In the genomic region with DNA sequence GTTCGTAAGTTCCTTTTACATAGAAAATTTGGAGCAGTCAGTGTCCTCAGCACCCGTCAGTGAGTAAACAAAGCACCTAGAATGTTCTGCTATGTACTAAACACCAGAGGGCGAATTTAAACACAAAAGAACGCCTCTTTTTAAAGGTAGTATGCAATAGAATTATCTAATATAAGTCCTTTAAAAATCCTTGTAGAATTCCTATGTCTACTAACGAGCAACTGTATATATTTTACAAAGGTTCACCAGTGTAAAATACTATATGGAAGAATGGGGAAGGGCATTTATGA, we compare ENCODE assay signal across 9 cellular contexts. TPM values are rescaled to one million over a fixed set of nuclear protein-coding genes. Genes with fewer than 3 reads are reported as not detected.
DNase-seq lines count a peak whose midpoint lies in the region; ATAC-seq and TF ChIP-seq lines count a peak whose summit lies in the region.
"Had no signal": no experiment of that assay in that cellular context is flagged by ENCODE, and none has a peak within 500 bp of the region (broad histone marks: within the 10 kb centered on the region; RNA-seq: fewer than 3 reads in every experiment).

No MANE protein-coding gene starts in this region.

- no peak overlapping the region for H2BK120ac ChIP-seq in mesenchymal stem cell (ENCODE audit: low read depth, low read length)

- no peak overlapping the region for H3K23ac ChIP-seq in mesenchymal stem cell (ENCODE audit: low read length in 2 of 2)

- H3K79me2 ChIP-seq in DOHH2 (ENCODE audit: control insufficient read depth, low read length) (no peaks in the 10 kb centered on the region), mammary epithelial cell (ENCODE audit: insufficient read depth, low read length) (no peaks in the 10 kb centered on the region)
- H3K79me2 ChIP-seq: parathyroid adenoma had no signal

- no peaks in the 10 kb centered on the region for H3F3A ChIP-seq in DOHH2 (ENCODE audit: control insufficient read depth, insufficient read depth)

- no peaks in the 10 kb centered on the region for H3K27me3 ChIP-seq in DOHH2 (ENCODE audit: control insufficient read depth, low read length)
- H3K27me3 ChIP-seq in MG63 = no peaks in the 10 kb centered on the region
- H3K27me3 ChIP-seq in mammary epithelial cell (ENCODE audit: insufficient read depth, low read length) = no peaks in the 10 kb centered on the region
- no peaks in the 10 kb centered on the region for H3K27me3 ChIP-seq in mesenchymal stem cell (ENCODE audit: control insufficient read depth in 1 of 2, insufficient read depth in 1 of 2, low read length in 2 of 2)

- H4K20me1 ChIP-seq in DOHH2 (ENCODE audit: control insufficient read depth, insufficient read depth, low read depth, low read length) (no peaks in the 10 kb centered on the region), mammary epithelial cell (ENCODE audit: insufficient read depth, low read length) (no peaks in the 10 kb centered on the region)

- H3K4ac ChIP-seq in mesenchymal stem cell (ENCODE audit: low read depth in 1 of 2, low read length in 2 of 2) = no peak overlapping the region

- H2AFZ ChIP-seq in mammary epithelial cell (ENCODE audit: low read depth, low read length) = no peak overlapping the region
- no peak overlapping the region for H2AFZ ChIP-seq in mesenchymal stem cell (ENCODE audit: low read depth, low read length)
- H2AFZ ChIP-seq: parathyroid adenoma had no signal

- H3K9me2 ChIP-seq in DOHH2 (replicated peaks; ENCODE audit: control insufficient read depth, low read length) = no peaks in the 10 kb centered on the region

- CTCF ChIA-PET in mammary epithelial cell (lab: Charles Lee; ENCODE audit: low non-redundant PET) = no interaction called here

- H3K4me3 ChIP-seq in DOHH2 (ENCODE audit: low read length) (peak overlapping the region; percentile 69), MG63 (peak overlapping the region; percentile 35), mammary epithelial cell (replicated peaks in 1 of 3; ENCODE audit: insufficient read depth in 1 of 3, low read depth in 2 of 3, low read length in 3 of 3) (no peak overlapping the region), mesenchymal stem cell (ENCODE audit: insufficient read depth in 1 of 2, low read depth in 1 of 2, low read length in 2 of 2) (peak overlapping the region in 1 of 2 experiments; percentile 73)

- no peak overlapping the region for H2AK5ac ChIP-seq in mesenchymal stem cell (ENCODE audit: low read length, severe bottlenecking)

- no peak overlapping the region for H3K18ac ChIP-seq in mesenchymal stem cell (ENCODE audit: low read depth in 1 of 2, low read length in 2 of 2)

- H3K9ac ChIP-seq in mammary epithelial cell (ENCODE audit: insufficient read depth, low read length) (no peak overlapping the region), mesenchymal stem cell (ENCODE audit: low read length) (peak overlapping the region; percentile 29)
- H3K9ac ChIP-seq: parathyroid adenoma had no signal

- dilution Hi-C loops in mammary epithelial cell (cut with HindIII; ENCODE audit: low sequenced_read_pairs) = no loop called here

- DNase-seq in MG63 (no peak), mammary epithelial cell (peak; percentile 5), mesenchymal stem cell (no peak), cerebellar nuclear complex (lab: John Stamatoyannopoulos, UW) (no peak)
- DNase-seq in stimulated activated CD4-positive, alpha-beta T cell treated with anti-CD3 and anti-CD28 coated beads, Interleukin-4, amount 100 ng/mL, for 24 hours = no peak
- no peak for DNase-seq in stimulated activated CD4-positive, alpha-beta T cell treated with anti-CD3 and anti-CD28 coated beads, Interleukin-4, amount 100 ng/mL, for 4 hours

- peak overlapping the region; percentile 58 for H3K4me2 ChIP-seq in DOHH2 (ENCODE audit: low read length)
- H3K4me2 ChIP-seq in mammary epithelial cell (ENCODE audit: insufficient read depth, low read depth, low read length) = no peak overlapping the region
- H3K4me2 ChIP-seq in mesenchymal stem cell (ENCODE audit: low read length, poor library complexity, severe bottlenecking) = peak overlapping the region; percentile 74

- H3K27ac ChIP-seq in DOHH2 (ENCODE audit: low read depth, low read length) (no peak overlapping the region), mammary epithelial cell (ENCODE audit: insufficient read depth, low read depth, low read length) (no peak overlapping the region), mesenchymal stem cell (ENCODE audit: low read length, poor library complexity, severe bottlenecking) (no peak overlapping the region)
- H3K27ac ChIP-seq: parathyroid adenoma had no signal

- H2BK12ac ChIP-seq in mesenchymal stem cell (ENCODE audit: low read length in 2 of 2) = no peak overlapping the region

- H3K79me1 ChIP-seq in mesenchymal stem cell (replicated peaks; ENCODE audit: low read length, poor library complexity, severe bottlenecking) = no peaks in the 10 kb centered on the region

- H3K36me3 ChIP-seq in DOHH2 (ENCODE audit: control insufficient read depth, low read length) = no peaks in the 10 kb centered on the region
- H3K36me3 ChIP-seq in MG63 = no peaks in the 10 kb centered on the region
- H3K36me3 ChIP-seq in mammary epithelial cell (ENCODE audit: insufficient read depth, low read length) = no peaks in the 10 kb centered on the region
- no peaks in the 10 kb centered on the region for H3K36me3 ChIP-seq in mesenchymal stem cell (ENCODE audit: control insufficient read depth in 1 of 2, insufficient read depth in 2 of 2, low read depth in 1 of 2, low read length in 2 of 2)

- no peaks in the 10 kb centered on the region for H3K9me3 ChIP-seq in DOHH2 (ENCODE audit: control insufficient read depth, insufficient read depth, low read length)
- no peaks in the 10 kb centered on the region for H3K9me3 ChIP-seq in MG63
- no peaks in the 10 kb centered on the region for H3K9me3 ChIP-seq in mammary epithelial cell (replicated peaks; ENCODE audit: insufficient read depth, low read length)
- no peaks in the 10 kb centered on the region for H3K9me3 ChIP-seq in mesenchymal stem cell (ENCODE audit: control insufficient read depth, low read length)

- TF ChIP-seq CTCF in DOHH2 (IDR thresholded peaks at IDR 0.05; ENCODE audit: low read depth, low read length, poor library complexity, severe bottlenecking) (no peak), mammary epithelial cell (conservative IDR thresholded peaks at IDR 0.05 in 1 of 2, IDR thresholded peaks at IDR 0.05 in 1 of 2; ENCODE audit: extremely low read depth in 1 of 2, insufficient read depth in 1 of 2, low read depth in 1 of 2, low read length in 2 of 2) (no peak)

- no peak overlapping the region for H4K8ac ChIP-seq in mesenchymal stem cell (ENCODE audit: low read length)

- H3K4me1 ChIP-seq in DOHH2 (ENCODE audit: control insufficient read depth, low read length) = peaks cover 6% of the 10 kb centered on the region
- H3K4me1 ChIP-seq in mammary epithelial cell (ENCODE audit: insufficient read depth, low read length) = no peaks in the 10 kb centered on the region
- no peaks in the 10 kb centered on the region for H3K4me1 ChIP-seq in mesenchymal stem cell (ENCODE audit: control insufficient read depth, insufficient read depth, low read depth, low read length)
- H3K4me1 ChIP-seq: parathyroid adenoma had no signal

- no peak overlapping the region for H2BK5ac ChIP-seq in mesenchymal stem cell (ENCODE audit: low read depth, low read length, poor library complexity, severe bottlenecking)

- ATAC-seq in GM21717 (IDR thresholded peaks at IDR 0.05; ENCODE audit: unreplicated experiment) = peak; percentile 57

- no peak overlapping the region for H4K91ac ChIP-seq in mesenchymal stem cell (ENCODE audit: low read length)

- intact Hi-C loops in mammary epithelial cell (cut with micrococcal nuclease) = no loop called here

- H2BK15ac ChIP-seq in mesenchymal stem cell (ENCODE audit: low read depth, poor library complexity, severe bottlenecking) = no peak overlapping the region

- 81% methylated on average over 5 of the region's 5 CpGs for WGBS in mammary epithelial cell (ENCODE audit: low coverage, missing lambda C conversion rate)
- WGBS in mesenchymal stem cell = 93% methylated on average over 2 of the region's 5 CpGs

- in situ Hi-C loops in mammary epithelial cell (cut with MboI; ENCODE audit: low sequenced_read_pairs in 2 of 2) = no loop called here

- no TSS peak for BruUV-seq in mammary epithelial cell (replicated peaks; lab: Mats Ljungman, UMichigan)

- H3K14ac ChIP-seq in mesenchymal stem cell (ENCODE audit: low read length in 2 of 2) = no peak overlapping the region

RNA-seq across cellular contexts. Expression of gene TMEM232, which starts 0.5 kb away (rescaled TPM):
- 2.6 TPM in 1 of 2 replicates, not detected in the other for total RNA-seq in MG63 (2014; rRNA removed; shearing (Covaris generic); ENCODE audit: low replicate concordance)
- total RNA-seq in mammary epithelial cell = 1 to 10 TPM in 1 of 2 donors, under 1 TPM in 1; 0.71 to 2.0 TPM
- 0.49 TPM for polyA plus RNA-seq in mammary epithelial cell
- polyA minus RNA-seq in mammary epithelial cell = not detected
- polyA plus RNA-seq in mesenchymal stem cell (2013, experiment 1 of 2) = 0.77 TPM
- 0.75 TPM for polyA plus RNA-seq in mesenchymal stem cell (2013, experiment 2 of 2)

RNA-seq across cellular contexts. Expression of gene SLC25A46, which starts 11.8 kb away (rescaled TPM):
- total RNA-seq in MG63 (2014; rRNA removed; shearing (Covaris generic); ENCODE audit: low replicate concordance) = 99.9 and 126 TPM in 2 replicates
- 10 to 100 TPM; 44.4 to 95.0 TPM for total RNA-seq in mammary epithelial cell
- polyA plus RNA-seq in mammary epithelial cell = 24.1 TPM
- 24.9 TPM for polyA minus RNA-seq in mammary epithelial cell
- 47.1 TPM for polyA plus RNA-seq in mesenchymal stem cell (2013, experiment 1 of 2)
- 47.0 TPM for polyA plus RNA-seq in mesenchymal stem cell (2013, experiment 2 of 2)

Comparison
In these comparisons a context has a peak if more than half of its experiments do, and no peak if none do; other contexts are left out.
1. H3K4me3 ChIP-seq: peak in DOHH2 (single experiment) and MG63 (single experiment); none in mammary epithelial cell (0 of 3).